In the genomic region with DNA sequence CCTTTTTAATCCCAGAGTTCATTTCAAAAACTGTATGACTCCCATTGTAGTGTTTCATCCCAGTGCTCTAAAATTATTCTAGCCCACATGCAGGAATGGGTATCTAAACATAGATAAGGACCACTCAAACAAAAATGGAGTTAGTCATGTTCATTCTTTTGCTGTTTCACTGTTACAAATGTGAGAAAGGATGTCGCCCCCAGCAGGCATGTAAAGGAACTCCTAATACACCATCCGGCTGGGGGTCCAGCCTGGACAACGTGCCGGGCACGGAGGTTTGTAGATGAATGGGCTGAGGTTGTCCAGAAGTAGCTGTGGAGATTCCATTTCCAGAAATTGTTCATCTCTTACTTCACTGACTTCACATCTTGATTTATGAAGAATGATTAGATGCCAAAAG, we compare ENCODE assay signal across 14 cellular contexts.
DNase-seq lines count a peak whose midpoint lies in the region; ATAC-seq and TF ChIP-seq lines count a peak whose summit lies in the region.
"Had no signal": no experiment of that assay in that cellular context is flagged by ENCODE, and none has a peak within 500 bp of the region (broad histone marks: within the 10 kb centered on the region; RNA-seq: fewer than 3 reads in every experiment).

No MANE protein-coding gene starts in this region.

- H3K79me2 ChIP-seq in neural cell (replicated peaks; ENCODE audit: insufficient read depth, low read length), result no peaks in the 10 kb centered on the region

- no peak overlapping the region for H2BK120ac ChIP-seq in IMR-90 (ENCODE audit: low read depth, low read length)

- H3K14ac ChIP-seq in IMR-90 (replicated peaks; ENCODE audit: low read depth, low read length), result no peak overlapping the region

- CTCF ChIA-PET in IMR-90 (lab: Yijun Ruan, JAX), result no interaction called here

- peak; percentile 32 for ATAC-seq in IMR-90 (ENCODE audit: low read depth)
- ATAC-seq: esophagus mucosa had no signal

- no peak overlapping the region for H3K9ac ChIP-seq in IMR-90 (ENCODE audit: low read depth, low read length)
- no peak overlapping the region for H3K9ac ChIP-seq in neural cell (ENCODE audit: low read length)

- POLR2A ChIA-PET in IMR-90 (lab: Charles Lee; ENCODE audit: unreplicated experiment), result no interaction called here

- H3K18ac ChIP-seq in IMR-90 (ENCODE audit: low read depth, low read length), result no peak overlapping the region

- no peak overlapping the region for H3K4me3 Mint-ChIP-seq in activated T-helper 2 cell treated with anti-CD3 and anti-CD28 coated beads, Interferon-gamma antibody, Interleukin-2, Interleukin-4, amounts not matched to agents 10 μg/mL and 5 μg/mL and 100 μg/mL, durations not matched to agents 14 hours and 24 hours and 36 hours (ENCODE audit: low read depth)
- H3K4me3 Mint-ChIP-seq: activated naive CD8-positive, alpha-beta T cell treated with anti-CD3 and anti-CD28 coated beads, Interleukin-2, amount 10 ng/mL, durations not matched to agents 7 days and 5 days; mesothelial cell of epicardium had no signal

- H3K79me1 ChIP-seq in IMR-90 (ENCODE audit: low read depth in 1 of 2, low read length in 2 of 2), result no peaks in the 10 kb centered on the region

- no peak overlapping the region for H4K91ac ChIP-seq in IMR-90 (ENCODE audit: insufficient read depth, low read depth, low read length)

- in situ Hi-C loops in IMR-90 (cut with MboI; ENCODE audit: low sequenced_read_pairs), result no loop called here
- in situ Hi-C loops in brain microvascular endothelial cell (cut with HindIII; ENCODE audit: low pct_ligation_motif_present, low sequenced_read_pairs), result no loop called here

- no peak overlapping the region for H3K56ac ChIP-seq in IMR-90 (ENCODE audit: extremely low read depth, insufficient read depth, low read length)

- no peaks in the 10 kb centered on the region for H3F3A ChIP-seq in neural cell (ENCODE audit: insufficient read depth, low read length, poor library complexity, severe bottlenecking)

- H4K20me1 ChIP-seq in IMR-90 (ENCODE audit: insufficient read depth, low read length) (no peaks in the 10 kb centered on the region), neural cell (ENCODE audit: insufficient read depth) (no peaks in the 10 kb centered on the region)

- no peaks in the 10 kb centered on the region for H3K36me3 ChIP-seq in IMR-90 (ENCODE audit: control insufficient read depth, insufficient read depth, low read length)
- H3K36me3 ChIP-seq in brain microvascular endothelial cell (replicated peaks), result no peaks in the 10 kb centered on the region
- H3K36me3 ChIP-seq in neural cell (ENCODE audit: insufficient read depth, low read length), result no peaks in the 10 kb centered on the region
- H3K36me3 ChIP-seq in tibial artery, result no peaks in the 10 kb centered on the region

- H3K27ac Mint-ChIP-seq in activated T-helper 2 cell treated with anti-CD3 and anti-CD28 coated beads, Interferon-gamma antibody, Interleukin-2, Interleukin-4, amounts not matched to agents 10 μg/mL and 5 μg/mL and 100 μg/mL, durations not matched to agents 14 hours and 24 hours and 36 hours, result no peak overlapping the region
- H3K27ac Mint-ChIP-seq: activated naive CD8-positive, alpha-beta T cell treated with anti-CD3 and anti-CD28 coated beads, Interleukin-2, amount 10 ng/mL, durations not matched to agents 7 days and 5 days; mesothelial cell of epicardium had no signal

- H3K4me2 ChIP-seq in IMR-90 (ENCODE audit: low read depth, low read length) (no peak overlapping the region), neural cell (ENCODE audit: low read length) (no peak overlapping the region)

- no peak for TF ChIP-seq POLR2A in IMR-90 (IDR thresholded peaks at IDR 0.05; ENCODE audit: low read depth, low read length)

- dilution Hi-C loops in IMR-90 (cut with HindIII; ENCODE audit: low sequenced_read_pairs, unreplicated experiment), result no loop called here

- no peak overlapping the region for H2AK9ac ChIP-seq in IMR-90 (replicated peaks; ENCODE audit: low read depth, low read length, poor library complexity)

- intact Hi-C loops in IMR-90 (cut with micrococcal nuclease), result no loop called here
- intact Hi-C loops in tibial artery (cut with DNase I; ENCODE audit: low total_unique reads), result no loop called here
- intact Hi-C loops in activated T-helper 2 cell treated with anti-CD3 and anti-CD28 coated beads, Interferon-gamma antibody, Interleukin-2, Interleukin-4, amounts not matched to agents 10 μg/mL and 5 μg/mL and 100 μg/mL, durations not matched to agents 14 hours and 24 hours and 36 hours (cut with micrococcal nuclease), result no loop called here

- H3K9me1 ChIP-seq in IMR-90 (ENCODE audit: insufficient read depth, low read length), result no peaks in the 10 kb centered on the region

- no peak overlapping the region for H3K4ac ChIP-seq in IMR-90 (ENCODE audit: low read depth, low read length)

- no peak overlapping the region for H2AK5ac ChIP-seq in IMR-90 (ENCODE audit: low read depth, low read length)

- H3K9me2 ChIP-seq in neural cell (ENCODE audit: insufficient read depth, low read length), result no peaks in the 10 kb centered on the region

- TF ChIP-seq CTCF in IMR-90 (conservative IDR thresholded peaks at IDR 0.05; ENCODE audit: low read depth, low read length) (0 out of 2 replicates have a peak, but pooled peaks have one; percentile 25), brain microvascular endothelial cell (IDR thresholded peaks at IDR 0.05; ENCODE audit: low read depth, low read length, missing control alignments) (peak; percentile 65), neural cell (IDR thresholded peaks at IDR 0.05; ENCODE audit: poor library complexity, severe bottlenecking) (peak; percentile 43), tibial artery (IDR thresholded peaks at IDR 0.05) (no peak)

- H3K23ac ChIP-seq in IMR-90 (ENCODE audit: low read depth, low read length), result no peak overlapping the region

- WGBS in IMR-90 (ENCODE audit: extremely low coverage in 2 of 2, insufficient read length in 1 of 2), 2 experiments, result no CpG with 5 or more reads among the region's 5 CpGs

- no TSS peak for BruUV-seq in IMR-90 (replicated peaks; lab: Mats Ljungman, UMichigan)

- H3K27me3 Mint-ChIP-seq in activated T-helper 2 cell treated with anti-CD3 and anti-CD28 coated beads, Interferon-gamma antibody, Interleukin-2, Interleukin-4, amounts not matched to agents 10 μg/mL and 5 μg/mL and 100 μg/mL, durations not matched to agents 14 hours and 24 hours and 36 hours (ENCODE audit: low read depth), result no peaks in the 10 kb centered on the region

- H3K4me1 ChIP-seq in IMR-90 (ENCODE audit: control insufficient read depth, insufficient read depth, low read length), result no peaks in the 10 kb centered on the region
- no peaks in the 10 kb centered on the region for H3K4me1 ChIP-seq in tibial artery

- TF ChIP-seq RAD21 in IMR-90 (IDR thresholded peaks at IDR 0.05; ENCODE audit: low read length) (no peak), neural cell (conservative IDR thresholded peaks at IDR 0.05) (peak; percentile 9)

- no peak for TF ChIP-seq EP300 in neural cell (conservative IDR thresholded peaks at IDR 0.05; ENCODE audit: poor library complexity, severe bottlenecking)

- no peak overlapping the region for H2BK5ac ChIP-seq in IMR-90 (ENCODE audit: low read depth, low read length, poor library complexity, severe bottlenecking)

- no peak overlapping the region for H4K5ac ChIP-seq in IMR-90 (ENCODE audit: low read depth, low read length)

- no peak overlapping the region for H4K8ac ChIP-seq in IMR-90 (ENCODE audit: low read depth in 2 of 2, low read length in 2 of 2)

- no peaks in the 10 kb centered on the region for H3K4me1 Mint-ChIP-seq in activated T-helper 2 cell treated with anti-CD3 and anti-CD28 coated beads, Interferon-gamma antibody, Interleukin-2, Interleukin-4, amounts not matched to agents 10 μg/mL and 5 μg/mL and 100 μg/mL, durations not matched to agents 14 hours and 24 hours and 36 hours (ENCODE audit: low read depth)

- no peaks in the 10 kb centered on the region for H3K36me3 Mint-ChIP-seq in activated T-helper 2 cell treated with anti-CD3 and anti-CD28 coated beads, Interferon-gamma antibody, Interleukin-2, Interleukin-4, amounts not matched to agents 10 μg/mL and 5 μg/mL and 100 μg/mL, durations not matched to agents 14 hours and 24 hours and 36 hours (ENCODE audit: low read depth)
- H3K36me3 Mint-ChIP-seq: activated naive CD8-positive, alpha-beta T cell treated with anti-CD3 and anti-CD28 coated beads, Interleukin-2, amount 10 ng/mL, durations not matched to agents 7 days and 5 days; mesothelial cell of epicardium had no signal

- H3K9me3 ChIP-seq in IMR-90 (ENCODE audit: control insufficient read depth, insufficient read depth, low read length), result no peaks in the 10 kb centered on the region; the same call in 1 of the 2 replicates
- H3K9me3 ChIP-seq in neural cell (ENCODE audit: low read length), result no peaks in the 10 kb centered on the region
- no peaks in the 10 kb centered on the region for H3K9me3 ChIP-seq in tibial artery

- H2AFZ ChIP-seq in IMR-90 (replicated peaks; ENCODE audit: low read length, poor library complexity) (no peak overlapping the region), neural cell (ENCODE audit: low read depth, low read length) (no peak overlapping the region)

- H3K4me3 ChIP-seq in IMR-90 (ENCODE audit: insufficient read depth, low read depth, low read length) (no peak overlapping the region), brain microvascular endothelial cell (ENCODE audit: low read depth, low read length) (no peak overlapping the region), neural cell (ENCODE audit: low read length) (no peak overlapping the region), tibial artery (no peak overlapping the region)

- H3K27ac ChIP-seq in IMR-90 (ENCODE audit: insufficient read depth, low read length), result no peak overlapping the region
- no peak overlapping the region for H3K27ac ChIP-seq in brain microvascular endothelial cell
- no peak overlapping the region for H3K27ac ChIP-seq in neural cell (ENCODE audit: low read length)
- H3K27ac ChIP-seq in tibial artery, result no peak overlapping the region

- no peak overlapping the region for H2BK15ac ChIP-seq in IMR-90 (ENCODE audit: low read depth, low read length)

- DNase-seq in NCI-H748 (lab: John Stamatoyannopoulos, UW; ENCODE audit: unreplicated experiment) (peak; percentile 46), NCI-H748 treated with DMSO at 0.1 percent for 48 hours (lab: John Stamatoyannopoulos, UW) (no peak), IMR-90 (peak; percentile 4), brain microvascular endothelial cell (peak; percentile 14), cerebellar cortex (ENCODE audit: low spot score) (no peak), tibial artery (no peak)
- DNase-seq in activated T-helper 2 cell treated with anti-CD3 and anti-CD28 coated beads, Interferon-gamma antibody, Interleukin-2, Interleukin-4, amounts not matched to agents 10 μg/mL and 5 μg/mL and 100 μg/mL, durations not matched to agents 14 hours and 24 hours and 36 hours (ENCODE audit: low spot score), result no peak
- DNase-seq: activated CD4-positive, alpha-beta T cell treated with anti-CD3 and anti-CD28 coated beads for 4 hours; activated naive CD8-positive, alpha-beta T cell treated with anti-CD3 and anti-CD28 coated beads, Interleukin-2, amount 10 ng/mL, durations not matched to agents 7 days and 5 days; NCI-H1048; stimulated activated naive CD4-positive, alpha-beta T cell treated with Interleukin-2 at 50 U/mL for 16 hours had no signal

- no peak overlapping the region for H2BK20ac ChIP-seq in IMR-90 (ENCODE audit: low read depth, low read length)

- H3K27me3 ChIP-seq in IMR-90 (ENCODE audit: control insufficient read depth, insufficient read depth, low read length), result peaks cover 24% of the 10 kb centered on the region
- no peaks in the 10 kb centered on the region for H3K27me3 ChIP-seq in brain microvascular endothelial cell (replicated peaks)
- H3K27me3 ChIP-seq in neural cell (ENCODE audit: insufficient read depth, low read depth, low read length), result no peaks in the 10 kb centered on the region
- no peaks in the 10 kb centered on the region for H3K27me3 ChIP-seq in tibial artery

- H3K9me3 Mint-ChIP-seq in activated T-helper 2 cell treated with anti-CD3 and anti-CD28 coated beads, Interferon-gamma antibody, Interleukin-2, Interleukin-4, amounts not matched to agents 10 μg/mL and 5 μg/mL and 100 μg/mL, durations not matched to agents 14 hours and 24 hours and 36 hours, result no peaks in the 10 kb centered on the region
- H3K9me3 Mint-ChIP-seq: activated naive CD8-positive, alpha-beta T cell treated with anti-CD3 and anti-CD28 coated beads, Interleukin-2, amount 10 ng/mL, durations not matched to agents 7 days and 5 days had no signal

Comparison
In these comparisons a context has a peak if more than half of its experiments do, and no peak if none do; other contexts are left out.
1. DNase-seq: peak in NCI-H748 (single experiment), IMR-90 (single experiment) and brain microvascular endothelial cell (single experiment); none in NCI-H748 treated with DMSO at 0.1 percent for 48 hours (single experiment), cerebellar cortex (single experiment), tibial artery (0 of 2) and activated T-helper 2 cell treated with anti-CD3 and anti-CD28 coated beads, Interferon-gamma antibody, Interleukin-2, Interleukin-4, amounts not matched to agents 10 μg/mL and 5 μg/mL and 100 μg/mL, durations not matched to agents 14 hours and 24 hours and 36 hours (single experiment).
2. CTCF ChIP-seq: peak in IMR-90 (single experiment), brain microvascular endothelial cell (single experiment) and neural cell (single experiment); none in tibial artery (0 of 2).